8 cellular contexts compared by ENCODE assay signal in genomic region chr1:54376085-54377039, GRCh38. TPM values are rescaled to one million over a fixed set of nuclear protein-coding genes. Genes with fewer than 3 reads are reported as not detected.
A peak's percentile ranks its signal among the peaks of the same experiment; 100 is the strongest.
DNase-seq lines count a peak whose midpoint lies in the region; ATAC-seq, FAIRE-seq and TF ChIP-seq lines count a peak whose summit lies in the region.

No MANE protein-coding gene starts in this region.

- peak overlapping the region; percentile 41; the same call in 1 of the 2 replicates for H3K27ac ChIP-seq in H1 (ENCODE audit: low read depth, low read length)

- DNase-seq in H1 (ENCODE audit: low read depth in 1 of 2, low spot score in 2 of 2) (no peak), HTR-8/SVneo (ENCODE audit: insufficient read length, low spot score) (no peak), NCI-H1930 (lab: John Stamatoyannopoulos, UW) (no peak), AG20443 (ENCODE audit: low spot score) (no peak)
- no peak for DNase-seq in effector CD4-positive, alpha-beta T cell

- H3K23me2 ChIP-seq in H1 (ENCODE audit: low read depth, low read length) = 0 out of 2 replicates have a peak, but pooled peaks cover 6% of the 10 kb centered on the region

- no peak overlapping the region for H3K23ac ChIP-seq in H1 (ENCODE audit: insufficient read length)

- H3K9me3 ChIP-seq in H1 (ENCODE audit: insufficient read depth in 2 of 2, low read depth in 1 of 2, low read length in 1 of 2) = no peaks in the 10 kb centered on the region

- H2BK120ac ChIP-seq in H1 (replicated peaks; ENCODE audit: low read depth, low read length) = no peak overlapping the region

- H2BK12ac ChIP-seq in H1 (ENCODE audit: low read depth, low read length) = peak overlapping the region; percentile 89

- peak overlapping the region; percentile 53 to 57 for H3K4me2 ChIP-seq in H1 (ENCODE audit: insufficient read depth in 1 of 2, low read depth in 2 of 2, low read length in 2 of 2)

- H3K56ac ChIP-seq in H1 (replicated peaks; ENCODE audit: insufficient read length, low read depth, low read length) = no peak overlapping the region

- no peak overlapping the region for H4K8ac ChIP-seq in H1 (ENCODE audit: extremely low read depth, insufficient read depth, low read length)

- no peaks in the 10 kb centered on the region for H3K27me3 ChIP-seq in H1 (replicated peaks in 1 of 4; ENCODE audit: control insufficient read depth in 3 of 4, extremely low read depth in 1 of 4, insufficient read depth in 3 of 4, low read length in 3 of 4)

- H3K14ac ChIP-seq in H1 (ENCODE audit: insufficient read length) = no peak overlapping the region

- H3K79me1 ChIP-seq in H1 (ENCODE audit: low read depth, low read length) = peaks cover 41% of the 10 kb centered on the region

- peaks cover 9 to 30% of the 10 kb centered on the region in 2 experiments for H4K20me1 ChIP-seq in H1 (replicated peaks in 1 of 2; ENCODE audit: control insufficient read depth in 1 of 2, insufficient read depth in 2 of 2, low read length in 2 of 2)

- H2AK5ac ChIP-seq in H1 (ENCODE audit: low read depth, low read length) = peak overlapping the region; percentile 54

- H2AFZ ChIP-seq in H1 (ENCODE audit: low read length) = no peak overlapping the region

- peak overlapping the region; percentile 72 for H2BK5ac ChIP-seq in H1 (ENCODE audit: low read depth, low read length)

- CTCF ChIA-PET in H1 (lab: Charles Lee; ENCODE audit: partially characterized antibody) = interaction anchor here (0.5 to 1.8 kb wide), 10 partner anchors 8 to 102 kb away, joined by 3 to 7 read pairs (median 4); no protein-coding TSS in a partner anchor

- POLR2A ChIA-PET in H1 (lab: Charles Lee; ENCODE audit: partially characterized antibody) = interaction anchor here (0.8 to 2.0 kb wide), 6 partner anchors 12 to 86 kb away, joined by 3 to 10 read pairs (median 4); no protein-coding TSS in a partner anchor

- 62% methylated on average over 10 of the region's 10 CpGs; no CpG with 5 or more reads in 1 of the 2 experiments for WGBS in H1 (ENCODE audit: extremely low coverage in 1 of 2, insufficient coverage in 1 of 2, insufficient read length in 1 of 2, insufficient replicate concordance in 2 of 2, low coverage in 1 of 2, low lambda C conversion rate in 2 of 2, missing lambda C conversion rate in 1 of 2), 2 experiments

- peak overlapping the region; percentile 3 for H4K91ac ChIP-seq in H1 (replicated peaks; ENCODE audit: insufficient read length, low read length)

- peak overlapping the region in 2 of 4 experiments; percentile 2 to 7; a peak in 2 of 8 replicates for H3K4me3 ChIP-seq in H1 (ENCODE audit: extremely low read depth in 1 of 4, insufficient read depth in 2 of 4, low read depth in 3 of 4, low read length in 4 of 4)

- peak overlapping the region; percentile 98; the same call in 1 of the 2 replicates for H2BK20ac ChIP-seq in H1 (ENCODE audit: low read length)

- TF ChIP-seq POLR2A in GM15510 (IDR thresholded peaks at IDR 0.05; ENCODE audit: borderline replicate concordance, extremely low read depth, insufficient read length) = peak; percentile 14
- TF ChIP-seq POLR2A in H1 (IDR thresholded peaks at IDR 0.05; ENCODE audit: control extremely low read depth in 1 of 2, low read depth in 2 of 2, low read length in 2 of 2) = no peak

- ATAC-seq in GM21381 (IDR thresholded peaks at IDR 0.05; ENCODE audit: unreplicated experiment) (peak; percentile 61), HG03565 (IDR thresholded peaks at IDR 0.05; ENCODE audit: unreplicated experiment) (peak; percentile 45)

- FAIRE-seq in H1 (lab: Jason Lieb, UNC) = no peak
- FAIRE-seq in HTR-8/SVneo (lab: Jason Lieb, UNC) = no peak

- no peak overlapping the region; a peak in 1 of 7 replicates for H3K9ac ChIP-seq in H1 (replicated peaks in 1 of 4; ENCODE audit: extremely low read depth in 1 of 4, low read depth in 3 of 4, low read length in 3 of 4)

- H2BK15ac ChIP-seq in H1 (ENCODE audit: low read length) = no peak overlapping the region

- TF ChIP-seq CTCF in H1 (IDR thresholded peaks at IDR 0.05; ENCODE audit: control extremely low read depth in 1 of 3, insufficient read depth in 1 of 3, low read depth in 1 of 3, low read length in 3 of 3) = no peak

- H3K18ac ChIP-seq in H1 (ENCODE audit: extremely low read depth, low read length) = peak overlapping the region; percentile 9; the same call in 1 of the 2 replicates

- H3K79me2 ChIP-seq in H1 (ENCODE audit: control insufficient read depth in 1 of 2, insufficient read depth in 2 of 2, low read length in 2 of 2) = peaks cover 21 to 93% of the 10 kb centered on the region in 2 experiments

- no peak overlapping the region for H3K4ac ChIP-seq in H1 (replicated peaks; ENCODE audit: insufficient read length, low read depth, low read length)

- peak overlapping the region; percentile 35 for H4K5ac ChIP-seq in H1 (ENCODE audit: insufficient read length, low read depth, low read length)

- peaks cover 42 to 75% (median 59%) of the 10 kb centered on the region in 4 experiments for H3K4me1 ChIP-seq in H1 (replicated peaks in 1 of 4; ENCODE audit: control insufficient read depth in 3 of 4, insufficient read depth in 4 of 4, low read length in 3 of 4)

- no peak for TF ChIP-seq RAD21 in H1 (IDR thresholded peaks at IDR 0.05 in 1 of 2, conservative IDR thresholded peaks at IDR 0.05 in 1 of 2; ENCODE audit: low read depth in 2 of 2, low read length in 2 of 2)

- H3K36me3 ChIP-seq in H1 (ENCODE audit: control insufficient read depth in 2 of 4, insufficient read depth in 4 of 4, low read length in 3 of 4) = no peaks in the 10 kb centered on the region; a peak in 1 of 8 replicates

- TF ChIP-seq EP300 in H1 (IDR thresholded peaks at IDR 0.05; ENCODE audit: borderline replicate concordance in 1 of 2, low read depth in 2 of 2, low read length in 2 of 2) = no peak

TF ChIP-seq in H1, 55 proteins besides CTCF, POLR2A, EP300 and RAD21:
- TF ChIP-seq POLR2AphosphoS5 (IDR thresholded peaks at IDR 0.05; ENCODE audit: low read depth, low read length) (no peak), ASH2L (IDR thresholded peaks at IDR 0.05; ENCODE audit: low read length) (peak; percentile 38)

RNA-seq across cellular contexts. Expression of gene SSBP3, which starts 29.8 kb away (rescaled TPM):
- total RNA-seq in H1 (2021; fragmentation: NEBNext Ultra II Directional; extraction: Animal tissue kit (Norgen Biotek cat#: 25700)) = 133 and 134 TPM in 2 replicates
- polyA plus RNA-seq in H1 (2011; rRNA removed) = 99.7 and 126 TPM in 2 replicates
- 76.0 TPM for polyA plus RNA-seq in H1 (2011; cell fraction: cytosol; rRNA removed)
- polyA plus RNA-seq in H1 (2011; cell fraction: nucleus; rRNA removed) = 114 TPM
- 108 to 113 TPM (median 112 TPM) in 4 replicates for polyA plus RNA-seq in H1 (2012, experiment 1 of 2)
- 86.8 TPM for polyA plus RNA-seq in H1 (2012, experiment 2 of 2)
- polyA plus RNA-seq in H1 (2013, experiment 1 of 2) = 131 TPM
- polyA plus RNA-seq in H1 (2013, experiment 2 of 2) = 128 TPM
- 35.3 and 44.7 TPM in 2 replicates for polyA minus RNA-seq in H1 (2011; rRNA and poly(A)+ RNA removed)
- polyA minus RNA-seq in H1 (2011; cell fraction: cytosol; rRNA and poly(A)+ RNA removed) = 39.1 TPM
- polyA minus RNA-seq in H1 (2011; cell fraction: nucleus; rRNA and poly(A)+ RNA removed) = 26.8 TPM
